In genomic region chr15:88127477-88127799, GRCh38 we compare ENCODE assay signal across 18 cellular contexts.
A peak's percentile ranks its signal among the peaks of the same experiment; 100 is the strongest.
DNase-seq lines count a peak whose midpoint lies in the region; ATAC-seq and TF ChIP-seq lines count a peak whose summit lies in the region.
"Had no signal": no experiment of that assay in that cellular context is flagged by ENCODE, and none has a peak within 500 bp of the region (broad histone marks: within the 10 kb centered on the region; RNA-seq: fewer than 3 reads in every experiment).

No MANE protein-coding gene starts in this region.

- H3K79me1 ChIP-seq in mesendoderm (ENCODE audit: low read length) = no peaks in the 10 kb centered on the region

- no peaks in the 10 kb centered on the region for H3K27me3 ChIP-seq in psoas muscle (ENCODE audit: insufficient read depth in 3 of 3, low read length in 2 of 3)
- no peaks in the 10 kb centered on the region for H3K27me3 ChIP-seq in mesendoderm (ENCODE audit: insufficient read depth, low read length, poor library complexity)
- H3K27me3 ChIP-seq: BLaER1 treated with 17β-estradiol and CSF1 and Interleukin-3, amounts not matched to agents 10 nM and 100 nM; Peyer's patch had no signal

- DNase-seq in AG08395 (ENCODE audit: low spot score) (peak; percentile 11), LHCN-M2 (ENCODE audit: low read depth) (peak; percentile 88), caudate nucleus (lab: John Stamatoyannopoulos, UW) (peak in 1 of 61 donors; percentile 22), psoas muscle (no peak), mesendoderm (no peak), lower leg skin (ENCODE audit: low spot score in 2 of 2) (no peak)
- DNase-seq in activated effector memory CD4-positive, alpha-beta T cell treated with Interleukin-2 at 50 U/mL for 16 hours = no peak
- DNase-seq: 8988T; CD8-positive, alpha-beta memory T cell; GF-D8; HFFc6; Karpas-422; NCI-H1105 treated with DMSO at 0.1 percent for 48 hours; NCI-H187 treated with DMSO at 0.1 percent for 48 hours; Peyer's patch had no signal

- no peak overlapping the region for H3K9ac ChIP-seq in mesendoderm (ENCODE audit: low read length)
- H3K9ac ChIP-seq: BLaER1 treated with 17β-estradiol and CSF1 and Interleukin-3, amounts not matched to agents 10 nM and 100 nM had no signal

- H3K9me3 ChIP-seq in psoas muscle = no peaks in the 10 kb centered on the region
- H3K9me3 ChIP-seq: BLaER1 treated with 17β-estradiol and CSF1 and Interleukin-3, amounts not matched to agents 10 nM and 100 nM; Peyer's patch had no signal

- H3K56ac ChIP-seq in mesendoderm (ENCODE audit: low read length) = no peak overlapping the region

- no peak overlapping the region for H2BK15ac ChIP-seq in mesendoderm (replicated peaks; ENCODE audit: low read depth)

- TF ChIP-seq CTCF in psoas muscle (IDR thresholded peaks at IDR 0.05) (no peak), lower leg skin (IDR thresholded peaks at IDR 0.05) (no peak)

- H3K18ac ChIP-seq in mesendoderm (ENCODE audit: low read length) = no peak overlapping the region

- no peak for TF ChIP-seq POLR2A in lower leg skin (IDR thresholded peaks at IDR 0.05)

- H3K36me3 ChIP-seq in psoas muscle (ENCODE audit: insufficient read depth in 1 of 2, low read depth in 1 of 2) (no peaks in the 10 kb centered on the region), mesendoderm (ENCODE audit: control insufficient read depth, insufficient read depth, low read length) (no peaks in the 10 kb centered on the region)
- H3K36me3 ChIP-seq: BLaER1 treated with 17β-estradiol and CSF1 and Interleukin-3, amounts not matched to agents 10 nM and 100 nM; Peyer's patch had no signal

- no peak overlapping the region for H4K8ac ChIP-seq in mesendoderm (ENCODE audit: low read depth, low read length)

- H3K4me2 ChIP-seq in mesendoderm (ENCODE audit: low read length) = no peak overlapping the region

- H2AK5ac ChIP-seq in mesendoderm (ENCODE audit: low read length) = no peak overlapping the region

- no peak overlapping the region for H3K23ac ChIP-seq in mesendoderm (ENCODE audit: low read length)

- H2BK120ac ChIP-seq in mesendoderm (ENCODE audit: low read depth, low read length) = no peak overlapping the region

- H3K4me3 ChIP-seq in psoas muscle (no peak overlapping the region), mesendoderm (ENCODE audit: low read length) (no peak overlapping the region), lower leg skin (ENCODE audit: low read depth, poor library complexity, severe bottlenecking) (no peak overlapping the region)
- H3K4me3 ChIP-seq: BLaER1 treated with 17β-estradiol and CSF1 and Interleukin-3, amounts not matched to agents 10 nM and 100 nM; Peyer's patch; SK-N-MC had no signal

- no peaks in the 10 kb centered on the region for H3K79me2 ChIP-seq in mesendoderm (ENCODE audit: control insufficient read depth, insufficient read depth, low read length)

- H3K27ac ChIP-seq in caudate nucleus (ENCODE audit: low read depth, low read length) = peak overlapping the region; percentile 18
- H3K27ac ChIP-seq in psoas muscle = no peak overlapping the region
- no peak overlapping the region for H3K27ac ChIP-seq in mesendoderm (ENCODE audit: low read depth, low read length)
- H3K27ac ChIP-seq: BLaER1 treated with 17β-estradiol and CSF1 and Interleukin-3, amounts not matched to agents 10 nM and 100 nM; Peyer's patch; SK-N-MC had no signal

- no peak overlapping the region for H3K4ac ChIP-seq in mesendoderm (ENCODE audit: low read depth, low read length)

- H3K4me1 ChIP-seq in psoas muscle (no peaks in the 10 kb centered on the region), mesendoderm (ENCODE audit: control insufficient read depth, low read depth, low read length) (no peaks in the 10 kb centered on the region)
- H3K4me1 ChIP-seq: Peyer's patch had no signal

- H2BK5ac ChIP-seq in mesendoderm (ENCODE audit: low read length) = no peak overlapping the region

- peak; percentile 47 to 67 (median 56) for ATAC-seq in psoas muscle
- ATAC-seq in HG03354 (IDR thresholded peaks at IDR 0.05; ENCODE audit: poor library complexity, severe bottlenecking, unreplicated experiment) = no peak

- H4K5ac ChIP-seq in mesendoderm (ENCODE audit: low read length) = no peak overlapping the region

- intact Hi-C loops in psoas muscle (cut with DNase I) = loop anchor here in 1 of 2 donors (10.0 kb wide), 1 partner anchor 57 kb away; no protein-coding TSS in a partner anchor
- intact Hi-C loops in lower leg skin (cut with DNase I; ENCODE audit: low total_unique reads) = no loop called here

Comparison
In these comparisons a context has a peak if more than half of its experiments do, and no peak if none do; other contexts are left out.
1. DNase-seq: peak in AG08395 (single experiment) and LHCN-M2 (single experiment); none in psoas muscle (0 of 2), mesendoderm (single experiment), lower leg skin (0 of 2) and activated effector memory CD4-positive, alpha-beta T cell treated with Interleukin-2 at 50 U/mL for 16 hours (single experiment).